In genomic region chr17:40177275-40177874, GRCh38 we compare ENCODE assay signal across 9 cellular contexts. TPM values are rescaled to one million over a fixed set of nuclear protein-coding genes. Genes with fewer than 3 reads are reported as not detected.
DNase-seq lines count a peak whose midpoint lies in the region; ATAC-seq, FAIRE-seq and TF ChIP-seq lines count a peak whose summit lies in the region.
"Had no signal": no experiment of that assay in that cellular context is flagged by ENCODE, and none has a peak within 500 bp of the region (broad histone marks: within the 10 kb centered on the region; RNA-seq: fewer than 3 reads in every experiment).

TSS of gene RAPGEFL1 (plus strand) at chr17:40177470. CDS start at chr17:40177862, 392 bp downstream.

- H3K4me3 ChIP-seq in pancreas (peak within 1 kb of the TSS; percentile 35 to 65 (median 54)), tibial artery (peak within 1 kb of the TSS; percentile 37 to 50)
- H3K4me3 ChIP-seq: SJSA1 had no signal

- DNase-seq in DMS53 treated with DMSO at 0.1 percent for 48 hours (lab: John Stamatoyannopoulos, UW; ENCODE audit: unreplicated experiment) (peak; percentile 55), SHP77 treated with DMSO at 0.1 percent for 48 hours (lab: John Stamatoyannopoulos, UW) (peak; percentile 44), glutamatergic neuron (peak; percentile 82), pancreas (peak; percentile 78 to 91 (median 83)), tibial artery (peak; percentile 63 to 84), cortex of kidney (lab: John Stamatoyannopoulos, UW) (no peak)
- peak; percentile 87 for DNase-seq in activated naive CD4-positive, alpha-beta T cell treated with anti-CD3 and anti-CD28 coated beads, Interleukin-2, amount 50 U/mL, for 16 hours

- H3K36me3 ChIP-seq in pancreas, result no peaks in the 10 kb centered on the region
- H3K36me3 ChIP-seq in tibial artery, result peaks cover 15 to 34% (median 18%) of the 10 kb centered on the region in 3 donors

- peaks cover 2% of the 10 kb centered on the region for H3K9me3 Mint-ChIP-seq in glutamatergic neuron (ENCODE audit: unreplicated experiment)

- 0 to 1% methylated on average over 32 to 49 of the region's 57 CpGs for WGBS in pancreas, 2 donors

- peaks cover 6% of the 10 kb centered on the region for H3K27me3 Mint-ChIP-seq in glutamatergic neuron (ENCODE audit: unreplicated experiment)

- H3K27me3 ChIP-seq in pancreas (no peaks in the 10 kb centered on the region), tibial artery (no peaks in the 10 kb centered on the region)
- H3K27me3 ChIP-seq: SJSA1 had no signal

- ATAC-seq in HG03460 (IDR thresholded peaks at IDR 0.05; ENCODE audit: unreplicated experiment) (peak; percentile 67), pancreas (peak; percentile 87 to 92 (median 88))

- H3K9me3 ChIP-seq in pancreas, result no peaks in the 10 kb centered on the region
- no peaks in the 10 kb centered on the region for H3K9me3 ChIP-seq in tibial artery
- H3K9me3 ChIP-seq: SJSA1 had no signal

- H3K4me1 ChIP-seq in pancreas, result peaks cover 0 to 11% (median 0%) of the 10 kb centered on the region in 3 donors
- peaks cover 0 to 23% (median 14%) of the 10 kb centered on the region in 4 donors for H3K4me1 ChIP-seq in tibial artery
- H3K4me1 ChIP-seq: SJSA1 had no signal

- H3K4me1 Mint-ChIP-seq in glutamatergic neuron (ENCODE audit: low read depth, unreplicated experiment), result peaks cover 1% of the 10 kb centered on the region

- FAIRE-seq in pancreas (lab: Jason Lieb, UNC), result no peak

- intact Hi-C loops in pancreas (cut with DNase I) (no loop called here), tibial artery (cut with DNase I; ENCODE audit: low total_unique reads) (no loop called here)

- H3K27ac ChIP-seq in pancreas (no peak within 1 kb of the TSS), tibial artery (no peak within 1 kb of the TSS)
- H3K27ac ChIP-seq: SJSA1 had no signal

- no peaks in the 10 kb centered on the region for H3K36me3 Mint-ChIP-seq in glutamatergic neuron (ENCODE audit: unreplicated experiment)

- TF ChIP-seq CTCF in glutamatergic neuron (IDR thresholded peaks at IDR 0.05; ENCODE audit: partially characterized antibody, unreplicated experiment) (no peak), pancreas (IDR thresholded peaks at IDR 0.05) (no peak), tibial artery (IDR thresholded peaks at IDR 0.05) (no peak)

- H3K4me3 Mint-ChIP-seq in glutamatergic neuron (ENCODE audit: unreplicated experiment), result peak within 1 kb of the TSS; percentile 67

- H3K27ac Mint-ChIP-seq in glutamatergic neuron (ENCODE audit: unreplicated experiment), result no peak within 1 kb of the TSS

RNA-seq across cellular contexts. Expression of gene RAPGEFL1, which starts in this region (rescaled TPM):
- total RNA-seq in glutamatergic neuron (ENCODE audit: unreplicated experiment), result 25.3 TPM
- 1 to 10 TPM; 2.6 to 4.9 (median 4.2) TPM for total RNA-seq in pancreas
- 10 to 100 TPM in 1 of 2 donors, 1 to 10 TPM in 1; 8.0 to 10.6 TPM for polyA plus RNA-seq in pancreas
